In genomic region chr20:63943007-63943807, GRCh38 we compare ENCODE assay signal across 14 cellular contexts. TPM values are rescaled to one million over a fixed set of nuclear protein-coding genes. Genes with fewer than 3 reads are reported as not detected.
DNase-seq lines count a peak whose midpoint lies in the region; ATAC-seq, FAIRE-seq and TF ChIP-seq lines count a peak whose summit lies in the region.
"Had no signal": no experiment of that assay in that cellular context is flagged by ENCODE, and none has a peak within 500 bp of the region (broad histone marks: within the 10 kb centered on the region; RNA-seq: fewer than 3 reads in every experiment).

No MANE protein-coding gene starts in this region.

- BruUV-seq in Panc1 (replicated peaks; lab: Mats Ljungman, UMichigan), result no TSS peak

- H3K4me3 Mint-ChIP-seq in stimulated activated effector memory CD8-positive, alpha-beta T cell treated with anti-CD3 and anti-CD28 coated beads, Interleukin-12 subunit alpha, Interleukin-12 subunit beta, amount 100 ng/mL, for 72 hours, result no peak overlapping the region

- H3K9ac ChIP-seq in keratinocyte (ENCODE audit: control insufficient read depth, extremely low read depth, insufficient read depth, low read length), result no peak overlapping the region

- peaks cover 41% of the 10 kb centered on the region for H3K4me1 Mint-ChIP-seq in stimulated activated effector memory CD8-positive, alpha-beta T cell treated with anti-CD3 and anti-CD28 coated beads, Interleukin-12 subunit alpha, Interleukin-12 subunit beta, amount 100 ng/mL, for 72 hours

- no peaks in the 10 kb centered on the region for H3K9me1 ChIP-seq in keratinocyte (ENCODE audit: control insufficient read depth, extremely low read depth, insufficient read depth, low read length)

- H3K36me3 Mint-ChIP-seq in stimulated activated effector memory CD8-positive, alpha-beta T cell treated with anti-CD3 and anti-CD28 coated beads, Interleukin-12 subunit alpha, Interleukin-12 subunit beta, amount 100 ng/mL, for 72 hours, result peaks cover 70% of the 10 kb centered on the region

- no peak for FAIRE-seq in keratinocyte (lab: Jason Lieb, UNC)
- FAIRE-seq: GM12878 had no signal

- H4K20me1 ChIP-seq in keratinocyte (ENCODE audit: control insufficient read depth, extremely low read depth, insufficient read depth, low read length), result peaks cover 16% of the 10 kb centered on the region

- in situ Hi-C loops in Panc1 (cut with HindIII; ENCODE audit: low pct_unique_long_range_greater_than_20kb, low sequenced_read_pairs), result no loop called here

- ATAC-seq in Panc1 (peak; percentile 11), GM18519 (IDR thresholded peaks at IDR 0.05; ENCODE audit: low FRiP score, unreplicated experiment) (no peak), GM21447 (IDR thresholded peaks at IDR 0.05; ENCODE audit: unreplicated experiment) (no peak)
- ATAC-seq in stimulated activated effector memory CD8-positive, alpha-beta T cell treated with anti-CD3 and anti-CD28 coated beads, Interleukin-12 subunit alpha, Interleukin-12 subunit beta, amount 100 ng/mL, for 72 hours, result no peak
- ATAC-seq: foreskin keratinocyte; GM12878; left lobe of liver; stimulated activated naive CD8-positive, alpha-beta T cell treated with anti-CD3 and anti-CD28 coated beads, Interleukin-15, amount 100 ng/mL, for 72 hours had no signal

- no peak overlapping the region for H3K4me2 ChIP-seq in keratinocyte (ENCODE audit: control insufficient read depth, extremely low read depth, insufficient read depth, low read depth, low read length)

- H3K4me3 ChIP-seq in HEK293 (ENCODE audit: low read depth, low read length), result no peak overlapping the region
- H3K4me3 ChIP-seq in Panc1 (ENCODE audit: low read depth in 2 of 2, low read length in 2 of 2), result no peak overlapping the region
- H3K4me3 ChIP-seq in keratinocyte (ENCODE audit: control insufficient read depth in 2 of 3, extremely low read depth in 1 of 3, insufficient read depth in 2 of 3, low read depth in 1 of 3, low read length in 3 of 3), result no peak overlapping the region
- H3K4me3 ChIP-seq: GM12878 had no signal

- H3K9me3 Mint-ChIP-seq in stimulated activated effector memory CD8-positive, alpha-beta T cell treated with anti-CD3 and anti-CD28 coated beads, Interleukin-12 subunit alpha, Interleukin-12 subunit beta, amount 100 ng/mL, for 72 hours, result no peaks in the 10 kb centered on the region
- H3K9me3 Mint-ChIP-seq: dendritic cell treated with granulocyte-macrophage colony-stimulating factor and Interleukin-4, amounts not matched to agents 40 ng/mL and 50 ng/mL, for 4 days; stimulated activated naive CD8-positive, alpha-beta T cell treated with anti-CD3 and anti-CD28 coated beads, Interleukin-15, amount 100 ng/mL, for 72 hours had no signal

- POLR2A ChIA-PET in HEK293 (lab: Yijun Ruan, JAX) (no interaction called here), Panc1 (lab: Charles Lee) (no interaction called here)

- CTCF ChIA-PET in HEK293 (lab: Yijun Ruan, JAX), result interaction anchor here (0.6 kb wide), 1 partner anchor 15 kb away, joined by 4 read pairs; no protein-coding TSS in a partner anchor
- CTCF ChIA-PET in Panc1 (lab: Charles Lee), result no interaction called here

- H3K27ac ChIP-seq in HEK293 (ENCODE audit: extremely low read depth, low read depth, low read length) (0 out of 2 replicates have a peak overlapping the region, but pooled peaks have one; percentile 9), Panc1 (ENCODE audit: low read length) (peak overlapping the region; percentile 79), keratinocyte (ENCODE audit: control insufficient read depth, insufficient read depth, low read length) (peak overlapping the region; percentile 61)
- H3K27ac ChIP-seq: foreskin keratinocyte had no signal

- H3K36me3 ChIP-seq in HEK293 (ENCODE audit: control insufficient read depth in 2 of 2, insufficient read depth in 1 of 2, low read length in 2 of 2) (peaks cover 0 to 68% of the 10 kb centered on the region in 2 experiments; a peak in 1 of 3 replicates), Panc1 (ENCODE audit: control insufficient read depth, insufficient read depth, low read length) (no peaks in the 10 kb centered on the region; the same call in 1 of the 2 replicates), keratinocyte (ENCODE audit: control insufficient read depth in 2 of 2, extremely low read depth in 1 of 2, insufficient read depth in 2 of 2, low read length in 2 of 2) (peaks cover 23 to 32% of the 10 kb centered on the region in 2 experiments)

- peak overlapping the region; percentile 43 for H3K27ac Mint-ChIP-seq in stimulated activated effector memory CD8-positive, alpha-beta T cell treated with anti-CD3 and anti-CD28 coated beads, Interleukin-12 subunit alpha, Interleukin-12 subunit beta, amount 100 ng/mL, for 72 hours

- intact Hi-C loops in Panc1 (cut with micrococcal nuclease; ENCODE audit: unreplicated experiment), result no loop called here

- TF ChIP-seq CTCF in HEK293 (tag by site-specific recombination; IDR thresholded peaks at IDR 0.05) (no peak), Panc1 (IDR thresholded peaks at IDR 0.05) (no peak), keratinocyte (optimal IDR thresholded peaks at IDR 0.05 in 1 of 3, IDR thresholded peaks at IDR 0.05 in 1 of 3, conservative IDR thresholded peaks at IDR 0.05 in 1 of 3; ENCODE audit: extremely low read depth in 1 of 3, insufficient read depth in 2 of 3, low read length in 3 of 3) (no peak)

- no peak overlapping the region for H2AFZ ChIP-seq in keratinocyte (ENCODE audit: control insufficient read depth, low read length)

- dilution Hi-C loops in keratinocyte (cut with MboI; ENCODE audit: extremely low pct_ligation_motif_present, low sequenced_read_pairs), result no loop called here

- H3K4me1 ChIP-seq in HEK293 (ENCODE audit: control insufficient read depth, insufficient read depth, low read length) (no peaks in the 10 kb centered on the region), Panc1 (ENCODE audit: control insufficient read depth, insufficient read depth, low read length) (peaks cover 19% of the 10 kb centered on the region), keratinocyte (ENCODE audit: control insufficient read depth, extremely low read depth, insufficient read depth, low read length) (peaks cover 21% of the 10 kb centered on the region)

- no peaks in the 10 kb centered on the region for H3K27me3 ChIP-seq in Panc1 (ENCODE audit: control insufficient read depth, insufficient read depth, low read length)
- no peaks in the 10 kb centered on the region for H3K27me3 ChIP-seq in keratinocyte (ENCODE audit: control insufficient read depth, extremely low read depth, insufficient read depth, low read length)
- H3K27me3 ChIP-seq: foreskin keratinocyte had no signal

- H3K9me3 ChIP-seq in HEK293 (ENCODE audit: control insufficient read depth, insufficient read depth, low read depth, low read length) (no peaks in the 10 kb centered on the region), Panc1 (ENCODE audit: control insufficient read depth, insufficient read depth, low read depth, low read length) (no peaks in the 10 kb centered on the region), keratinocyte (ENCODE audit: control insufficient read depth, low read depth, low read length) (no peaks in the 10 kb centered on the region)

- H3K79me2 ChIP-seq in keratinocyte (ENCODE audit: control insufficient read depth, insufficient read depth, low read length), result peaks cover 32% of the 10 kb centered on the region

- no peak for DNase-seq in Panc1 (ENCODE audit: low read depth, low spot score)
- no peak for DNase-seq in keratinocyte (ENCODE audit: low read depth, low spot score)
- DNase-seq in stimulated activated effector memory CD8-positive, alpha-beta T cell treated with anti-CD3 and anti-CD28 coated beads, Interleukin-12 subunit alpha, Interleukin-12 subunit beta, amount 100 ng/mL, for 72 hours (ENCODE audit: low spot score in 2 of 2), result no peak
- DNase-seq in stimulated activated CD4-positive, alpha-beta T cell treated with anti-CD3 and anti-CD28 coated beads, Interleukin-15, amount 100 ng/mL, for 24 hours, result no peak
- DNase-seq: DMS153; stimulated activated CD4-positive, alpha-beta T cell treated with anti-CD3 and anti-CD28 coated beads, Interleukin-2, amount 100 ng/mL, for 48 hours; stimulated activated naive CD8-positive, alpha-beta T cell treated with anti-CD3 and anti-CD28 coated beads, Interleukin-15, amount 100 ng/mL, for 72 hours had no signal

RNA-seq across cellular contexts. Expression of gene UCKL1, which starts 13.0 kb away (rescaled TPM):
- 47.4 TPM for total RNA-seq in Panc1 (2021; ENCODE audit: unreplicated experiment)
- polyA plus RNA-seq in Panc1 (2012; ENCODE audit: insufficient read length), result 76.5 TPM
- polyA plus RNA-seq in keratinocyte, result 24.1 to 42.2 TPM (median 28.7 TPM) in 3 replicates
- 16.9 TPM for polyA plus RNA-seq in keratinocyte (2011; ENCODE audit: low read depth)
- 19.8 and 32.7 TPM in 2 replicates for polyA plus RNA-seq in keratinocyte (2011; cell fraction: cytosol; rRNA removed)
- 61.6 and 80.2 TPM in 2 replicates for polyA plus RNA-seq in keratinocyte (2011; cell fraction: nucleus; rRNA removed)
- 21.7 and 23.1 TPM in 2 replicates for polyA plus RNA-seq in keratinocyte (2012; ENCODE audit: low replicate concordance)
- 23.3 to 28.6 TPM (median 28.4 TPM) in 3 replicates for polyA minus RNA-seq in keratinocyte
- 34.1 TPM for polyA minus RNA-seq in keratinocyte (2011; cell fraction: cytosol; rRNA and poly(A)+ RNA removed)
- 25.4 and 26.4 TPM in 2 replicates for polyA minus RNA-seq in keratinocyte (2011; cell fraction: nucleus; rRNA and poly(A)+ RNA removed)

RNA-seq across cellular contexts. Expression of gene ZNF512B, which starts 26.5 kb away (rescaled TPM):
- total RNA-seq in Panc1 (2021; ENCODE audit: unreplicated experiment), result 17.9 TPM
- 13.6 TPM for polyA plus RNA-seq in Panc1 (2012; ENCODE audit: insufficient read length)
- 2.4 to 4.4 TPM (median 3.8 TPM) in 3 replicates for polyA plus RNA-seq in keratinocyte
- polyA plus RNA-seq in keratinocyte (2011; ENCODE audit: low read depth), result 1.6 TPM
- 2.5 and 4.4 TPM in 2 replicates for polyA plus RNA-seq in keratinocyte (2011; cell fraction: cytosol; rRNA removed)
- 12.8 and 17.8 TPM in 2 replicates for polyA plus RNA-seq in keratinocyte (2011; cell fraction: nucleus; rRNA removed)
- polyA plus RNA-seq in keratinocyte (2012; ENCODE audit: low replicate concordance), result 4.8 and 10.8 TPM in 2 replicates
- polyA minus RNA-seq in keratinocyte, result 4.3 to 11.5 TPM (median 4.4 TPM) in 3 replicates
- 9.4 TPM for polyA minus RNA-seq in keratinocyte (2011; cell fraction: cytosol; rRNA and poly(A)+ RNA removed)
- polyA minus RNA-seq in keratinocyte (2011; cell fraction: nucleus; rRNA and poly(A)+ RNA removed), result 7.5 and 7.9 TPM in 2 replicates

RNA-seq across cellular contexts. Expression of gene SAMD10, which starts 36.2 kb away (rescaled TPM):
- total RNA-seq in Panc1 (2021; ENCODE audit: unreplicated experiment), result 8.8 TPM
- polyA plus RNA-seq in Panc1 (2012; ENCODE audit: insufficient read length), result 13.2 TPM
- 0.45 to 0.93 TPM (median 0.75 TPM) in 3 replicates for polyA plus RNA-seq in keratinocyte
- 2.7 TPM for polyA plus RNA-seq in keratinocyte (2011; ENCODE audit: low read depth)
- 0.55 and 1.0 TPM in 2 replicates for polyA plus RNA-seq in keratinocyte (2011; cell fraction: cytosol; rRNA removed)
- 1.8 and 2.8 TPM in 2 replicates for polyA plus RNA-seq in keratinocyte (2011; cell fraction: nucleus; rRNA removed)
- 2.2 and 5.0 TPM in 2 replicates for polyA plus RNA-seq in keratinocyte (2012; ENCODE audit: low replicate concordance)
- 0.23 to 1.7 TPM (median 0.64 TPM) in 3 replicates for polyA minus RNA-seq in keratinocyte
- not detected for polyA minus RNA-seq in keratinocyte (2011; cell fraction: cytosol; rRNA and poly(A)+ RNA removed)
- 1.0 and 1.2 TPM in 2 replicates for polyA minus RNA-seq in keratinocyte (2011; cell fraction: nucleus; rRNA and poly(A)+ RNA removed)

RNA-seq across cellular contexts. Expression of gene PRPF6, which starts 37.7 kb away (rescaled TPM):
- total RNA-seq in Panc1 (2021; ENCODE audit: unreplicated experiment), result 88.4 TPM
- 125 TPM for polyA plus RNA-seq in Panc1 (2012; ENCODE audit: insufficient read length)
- polyA plus RNA-seq in keratinocyte, result 24.5 to 32.8 TPM (median 30.5 TPM) in 3 replicates
- polyA plus RNA-seq in keratinocyte (2011; ENCODE audit: low read depth), result 54.9 TPM
- polyA plus RNA-seq in keratinocyte (2011; cell fraction: cytosol; rRNA removed), result 21.5 and 31.1 TPM in 2 replicates
- 50.0 and 51.9 TPM in 2 replicates for polyA plus RNA-seq in keratinocyte (2011; cell fraction: nucleus; rRNA removed)
- 39.1 and 49.2 TPM in 2 replicates for polyA plus RNA-seq in keratinocyte (2012; ENCODE audit: low replicate concordance)
- polyA minus RNA-seq in keratinocyte, result 27.9 to 50.9 TPM (median 35.6 TPM) in 3 replicates
- polyA minus RNA-seq in keratinocyte (2011; cell fraction: cytosol; rRNA and poly(A)+ RNA removed), result 28.2 TPM
- 26.5 and 34.5 TPM in 2 replicates for polyA minus RNA-seq in keratinocyte (2011; cell fraction: nucleus; rRNA and poly(A)+ RNA removed)

RNA-seq across cellular contexts. Expression of gene DNAJC5, which starts 48.3 kb away (rescaled TPM):
- 59.5 TPM for total RNA-seq in Panc1 (2021; ENCODE audit: unreplicated experiment)
- polyA plus RNA-seq in Panc1 (2012; ENCODE audit: insufficient read length), result 53.2 TPM
- 43.7 to 62.0 TPM (median 59.0 TPM) in 3 replicates for polyA plus RNA-seq in keratinocyte
- polyA plus RNA-seq in keratinocyte (2011; ENCODE audit: low read depth), result 19.8 TPM
- 33.5 and 57.9 TPM in 2 replicates for polyA plus RNA-seq in keratinocyte (2011; cell fraction: cytosol; rRNA removed)
- polyA plus RNA-seq in keratinocyte (2011; cell fraction: nucleus; rRNA removed), result 62.9 and 73.4 TPM in 2 replicates
- polyA plus RNA-seq in keratinocyte (2012; ENCODE audit: low replicate concordance), result 36.8 and 69.6 TPM in 2 replicates
- 69.2 to 101 TPM (median 96.1 TPM) in 3 replicates for polyA minus RNA-seq in keratinocyte
- 107 TPM for polyA minus RNA-seq in keratinocyte (2011; cell fraction: cytosol; rRNA and poly(A)+ RNA removed)
- polyA minus RNA-seq in keratinocyte (2011; cell fraction: nucleus; rRNA and poly(A)+ RNA removed), result 72.7 and 86.0 TPM in 2 replicates

Comparison
In these comparisons a context has a peak if more than half of its experiments do, and no peak if none do; other contexts are left out.
1. H3K27ac ChIP-seq: peak in every context shown above with its lines; median percentile 79 in Panc1; 61 in keratinocyte; 9 in HEK293.